Comparison of ENCODE assay signal across 8 cellular contexts in genomic region chr4:109294006-109294405, GRCh38. TPM values are rescaled to one million over a fixed set of nuclear protein-coding genes. Genes with fewer than 3 reads are reported as not detected.
DNase-seq lines count a peak whose midpoint lies in the region; ATAC-seq and TF ChIP-seq lines count a peak whose summit lies in the region.

No MANE protein-coding gene starts in this region.

- DNase-seq in COR-L47 (lab: John Stamatoyannopoulos, UW) (peak; percentile 2), NOMO-1 treated with dmso at 0.1 percent for 144 hours (lab: John Stamatoyannopoulos, UW; ENCODE audit: unreplicated experiment) (peak; percentile 52), fibroblast of mammary gland (ENCODE audit: low read depth) (peak; percentile 21), NCI-H128 (lab: John Stamatoyannopoulos, UW; ENCODE audit: unreplicated experiment) (no peak), omental fat pad (ENCODE audit: low spot score) (no peak), G401 (ENCODE audit: low spot score) (no peak)

- in situ Hi-C loops in G401 (cut with HindIII; ENCODE audit: low sequenced_read_pairs): no loop called here

- TF ChIP-seq CTCF in fibroblast of mammary gland (conservative IDR thresholded peaks at IDR 0.05; ENCODE audit: control insufficient read depth, insufficient read depth, low read depth, low read length): peak; percentile 40
- TF ChIP-seq CTCF in omental fat pad (IDR thresholded peaks at IDR 0.05): no peak

- H3K4me3 ChIP-seq in fibroblast of mammary gland (ENCODE audit: control insufficient read depth, low read depth, low read length): no peak overlapping the region

- ATAC-seq in GM18867 (IDR thresholded peaks at IDR 0.05; ENCODE audit: unreplicated experiment): peak; percentile 98
- peak; percentile 96 for ATAC-seq in HG02884 (IDR thresholded peaks at IDR 0.05; ENCODE audit: unreplicated experiment)
- ATAC-seq in omental fat pad (ENCODE audit: low FRiP score): no peak

RNA-seq across cellular contexts. Expression of gene COL25A1, which starts 8.5 kb away (rescaled TPM):
- total RNA-seq in omental fat pad: 10 to 100 TPM in 2 of 4 donors, 1 to 10 TPM in 2; 7.1 to 21.3 (median 12.6) TPM
- total RNA-seq in G401 (2014; rRNA removed; shearing (Covaris generic)): not detected in 2 replicates

Comparison
In these comparisons a context has a peak if more than half of its experiments do, and no peak if none do; other contexts are left out.
1. DNase-seq: peak in COR-L47 (single experiment), NOMO-1 treated with dmso at 0.1 percent for 144 hours (single experiment) and fibroblast of mammary gland (single experiment); none in NCI-H128 (single experiment), omental fat pad (single experiment) and G401 (single experiment).